ENCODE assay signal across 13 cellular contexts in the genomic region with DNA sequence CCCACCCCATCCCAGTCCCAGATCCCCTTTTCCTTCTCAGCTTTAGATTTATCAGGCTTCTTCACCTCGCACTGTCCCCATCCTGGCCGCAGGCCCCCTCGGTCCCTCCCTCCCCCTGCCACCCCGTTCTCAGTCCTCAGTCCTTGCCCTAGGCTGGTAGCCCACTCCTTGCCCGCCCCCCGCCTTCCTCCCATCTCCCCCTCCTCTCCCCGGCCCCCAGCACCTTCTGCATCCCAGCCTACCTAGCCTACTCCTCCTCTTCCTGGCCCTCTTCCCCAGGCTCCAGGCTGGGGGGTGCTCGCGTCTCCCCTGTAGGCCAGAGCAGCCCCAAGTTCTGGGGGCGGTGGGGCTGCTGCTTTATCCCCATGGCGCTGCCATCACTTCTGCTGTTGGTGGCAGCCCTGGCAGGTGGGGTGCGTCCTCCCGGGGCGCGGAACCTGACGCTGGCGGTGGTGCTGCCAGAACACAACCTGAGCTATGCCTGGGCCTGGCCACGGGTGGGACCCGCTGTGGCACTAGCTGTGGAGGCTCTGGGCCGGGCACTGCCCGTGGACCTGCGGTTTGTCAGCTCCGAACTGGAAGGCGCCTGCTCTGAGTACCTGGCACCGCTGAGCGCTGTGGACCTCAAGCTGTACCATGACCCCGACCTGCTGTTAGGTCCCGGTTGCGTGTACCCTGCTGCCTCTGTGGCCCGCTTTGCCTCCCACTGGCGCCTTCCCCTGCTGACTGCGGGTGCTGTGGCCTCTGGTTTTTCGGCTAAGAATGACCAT. TPM values are rescaled to one million over a fixed set of nuclear protein-coding genes. Genes with fewer than 3 reads are reported as not detected.
A peak's percentile ranks its signal among the peaks of the same experiment; 100 is the strongest.
DNase-seq lines count a peak whose midpoint lies in the region; ATAC-seq and TF ChIP-seq lines count a peak whose summit lies in the region.
"Had no signal": no experiment of that assay in that cellular context is flagged by ENCODE, and none has a peak within 500 bp of the region (broad histone marks: within the 10 kb centered on the region; RNA-seq: fewer than 3 reads in every experiment).

No MANE protein-coding gene starts in this region.

- peak overlapping the region; percentile 64 for H3K4me3 ChIP-seq in AG04449 (ENCODE audit: low read depth, low read length)
- H3K4me3 ChIP-seq in adipocyte (ENCODE audit: low read length): peak overlapping the region; percentile 75
- peak overlapping the region; percentile 58 to 66 for H3K4me3 ChIP-seq in right atrium auricular region

- H3K9me3 ChIP-seq in adipocyte (ENCODE audit: control insufficient read depth, low read length) (no peaks in the 10 kb centered on the region), right atrium auricular region (no peaks in the 10 kb centered on the region)
- H3K9me3 ChIP-seq: pancreas had no signal

- no peak for ATAC-seq in GM21786 (IDR thresholded peaks at IDR 0.05; ENCODE audit: unreplicated experiment)
- ATAC-seq: Panc1 had no signal

- H3K27ac ChIP-seq in right atrium auricular region: peak overlapping the region; percentile 74 to 86
- H3K27ac ChIP-seq: pancreas had no signal

- H3K27me3 ChIP-seq in adipocyte (replicated peaks; ENCODE audit: control insufficient read depth, insufficient read depth, low read length) (no peaks in the 10 kb centered on the region), right atrium auricular region (no peaks in the 10 kb centered on the region)
- H3K27me3 ChIP-seq: pancreas had no signal

- H3K4me1 ChIP-seq in adipocyte (ENCODE audit: control insufficient read depth, insufficient read depth, low read length) (peaks cover 55% of the 10 kb centered on the region), right atrium auricular region (peaks cover 0 to 41% of the 10 kb centered on the region in 2 donors)
- H3K4me1 ChIP-seq: pancreas had no signal

- CTCF ChIA-PET in AG04449 (lab: Yijun Ruan, JAX): interaction anchor here (0.6 to 8.2 kb wide), 14 partner anchors 14 to 536 kb away, joined by 3 to 201 read pairs (median 4); a partner anchor contains a TSS

- DNase-seq in AG04449 (ENCODE audit: low read depth, low spot score) (no peak), adipocyte (ENCODE audit: low read depth) (no peak), right atrium auricular region (ENCODE audit: low spot score) (no peak), retina (peak; percentile 21), NCI-H69 (lab: John Stamatoyannopoulos, UW) (no peak)
- no peak for DNase-seq in activated CD8-positive, alpha-beta memory T cell treated with anti-CD3 and anti-CD28 coated beads, Interleukin-2, amount 50 U/mL, for 48 hours
- DNase-seq in activated effector memory CD4-positive, alpha-beta T cell treated with anti-CD3 and anti-CD28 coated beads, Interleukin-2, amount 50 U/mL, for 16 hours: no peak
- DNase-seq: NCI-H345 had no signal

- POLR2A ChIA-PET in AG04449 (lab: Yijun Ruan, JAX): no interaction called here

- H3K36me3 ChIP-seq in adipocyte (ENCODE audit: control insufficient read depth, insufficient read depth, low read length, severe bottlenecking) (no peaks in the 10 kb centered on the region), right atrium auricular region (no peaks in the 10 kb centered on the region)
- H3K36me3 ChIP-seq: pancreas had no signal

- peak overlapping the region; percentile 52 for H3K9ac ChIP-seq in adipocyte (ENCODE audit: low read length)

- TF ChIP-seq CTCF in AG04449 (IDR thresholded peaks at IDR 0.05; ENCODE audit: insufficient read depth, low read length, missing control alignments) (no peak), right atrium auricular region (IDR thresholded peaks at IDR 0.05) (no peak)

RNA-seq across cellular contexts. Expression of a gene that starts 0.8 kb away (rescaled TPM):
- total RNA-seq in right atrium auricular region: 10 to 100 TPM; 17.7 to 27.2 TPM

RNA-seq across cellular contexts. Expression of a gene that starts 19.8 kb away (rescaled TPM):
- total RNA-seq in right atrium auricular region: 1 to 10 TPM; 1.6 to 4.1 TPM

RNA-seq across cellular contexts. Expression of a gene that starts 22.6 kb away (rescaled TPM):
- total RNA-seq in right atrium auricular region: 10 to 100 TPM; 31.3 to 35.0 TPM

RNA-seq across cellular contexts. Expression of a gene that starts 36.3 kb away (rescaled TPM):
- total RNA-seq in right atrium auricular region: not detected
- total RNA-seq: Daoy, pancreas, subcutaneous adipose tissue had no signal

RNA-seq across cellular contexts. Expression of a gene that starts 36.8 kb away (rescaled TPM):
- 10 to 100 TPM; 10.3 TPM for total RNA-seq in right atrium auricular region
